Comparison of ENCODE assay signal across 15 cellular contexts in the genomic region with DNA sequence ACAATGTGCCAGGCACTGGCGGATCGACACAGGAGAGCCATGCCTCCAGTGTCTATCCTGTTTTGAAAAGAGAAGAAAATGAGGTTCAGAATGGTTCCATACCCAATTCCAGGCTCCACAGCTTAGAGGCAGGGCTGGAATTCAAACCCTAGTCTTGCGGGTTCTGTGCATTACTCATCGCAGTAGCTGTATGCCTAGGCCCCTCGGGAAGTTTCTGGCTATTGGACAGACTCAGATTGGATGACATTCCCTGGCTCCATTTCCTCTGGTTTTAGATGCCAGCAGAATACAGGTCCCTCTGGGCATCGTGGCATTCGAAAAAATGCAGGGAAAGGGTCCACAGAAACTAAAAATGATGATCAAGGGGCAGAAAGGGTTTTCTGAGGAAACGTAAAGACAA.
A peak's percentile ranks its signal among the peaks of the same experiment; 100 is the strongest.
DNase-seq lines count a peak whose midpoint lies in the region; ATAC-seq and TF ChIP-seq lines count a peak whose summit lies in the region.
"Had no signal": no experiment of that assay in that cellular context is flagged by ENCODE, and none has a peak within 500 bp of the region (broad histone marks: within the 10 kb centered on the region; RNA-seq: fewer than 3 reads in every experiment).

No MANE protein-coding gene starts in this region.

- CTCF ChIA-PET in activated CD8-positive, alpha-beta memory T cell treated with anti-CD3 and anti-CD28 coated beads, Interleukin-2, amount 10 ng/mL, durations not matched to agents 7 days and 5 days (lab: Charles Lee), result no interaction called here

- peaks cover 2% of the 10 kb centered on the region for H3K9me3 Mint-ChIP-seq in activated CD8-positive, alpha-beta memory T cell treated with anti-CD3 and anti-CD28 coated beads, Interleukin-2, amount 10 ng/mL, durations not matched to agents 7 days and 5 days (ENCODE audit: low read depth)
- H3K9me3 Mint-ChIP-seq in nephron progenitor cell (peaks cover 21% of the 10 kb centered on the region), H9 (peaks cover 20% of the 10 kb centered on the region in 2 experiments; a peak in 4 of 5 replicates)

- H3K4me1 Mint-ChIP-seq in activated CD8-positive, alpha-beta memory T cell treated with anti-CD3 and anti-CD28 coated beads, Interleukin-2, amount 10 ng/mL, durations not matched to agents 7 days and 5 days, result peaks cover 12% of the 10 kb centered on the region
- no peaks in the 10 kb centered on the region for H3K4me1 Mint-ChIP-seq in nephron progenitor cell
- H3K4me1 Mint-ChIP-seq in H9, result 0 out of 4 replicates have a peak, but pooled peaks cover 0 to 4% of the 10 kb centered on the region in 2 experiments
- H3K4me1 Mint-ChIP-seq: T-helper 17 cell had no signal

- no peak overlapping the region for H3K23ac ChIP-seq in H9 (ENCODE audit: insufficient read length, low read depth, low read length)

- no peak overlapping the region for H4K91ac ChIP-seq in H9 (ENCODE audit: insufficient read length, low read depth, low read length)

- TF ChIP-seq CTCF in fibroblast of villous mesenchyme (IDR thresholded peaks at IDR 0.05; ENCODE audit: insufficient read depth, low read depth, low read length) (no peak), nephron progenitor cell (IDR thresholded peaks at IDR 0.05) (no peak), H9 (conservative IDR thresholded peaks at IDR 0.05) (no peak), dorsolateral prefrontal cortex (IDR thresholded peaks at IDR 0.05 in 54 of 56, conservative IDR thresholded peaks at IDR 0.05 in 2 of 56; ENCODE audit: low read depth in 1 of 56, partially characterized antibody in 56 of 56) (no peak)

- peaks cover 46% of the 10 kb centered on the region for H3K27me3 Mint-ChIP-seq in activated CD8-positive, alpha-beta memory T cell treated with anti-CD3 and anti-CD28 coated beads, Interleukin-2, amount 10 ng/mL, durations not matched to agents 7 days and 5 days
- H3K27me3 Mint-ChIP-seq in nephron progenitor cell (ENCODE audit: low read depth, poor library complexity), result peaks cover 27% of the 10 kb centered on the region
- H3K27me3 Mint-ChIP-seq in H9 (ENCODE audit: low read depth), result peaks cover 8% of the 10 kb centered on the region

- no peak overlapping the region for H3K27ac Mint-ChIP-seq in activated CD8-positive, alpha-beta memory T cell treated with anti-CD3 and anti-CD28 coated beads, Interleukin-2, amount 10 ng/mL, durations not matched to agents 7 days and 5 days
- H3K27ac Mint-ChIP-seq in nephron progenitor cell, result no peak overlapping the region
- H3K27ac Mint-ChIP-seq in H9, result 0 out of 7 replicates have a peak overlapping the region, but pooled peaks of 1 of the 3 experiments have one; percentile 12
- H3K27ac Mint-ChIP-seq: T-helper 17 cell had no signal

- H3K36me3 Mint-ChIP-seq in activated CD8-positive, alpha-beta memory T cell treated with anti-CD3 and anti-CD28 coated beads, Interleukin-2, amount 10 ng/mL, durations not matched to agents 7 days and 5 days, result no peaks in the 10 kb centered on the region
- no peaks in the 10 kb centered on the region for H3K36me3 Mint-ChIP-seq in nephron progenitor cell (ENCODE audit: low read depth)
- H3K36me3 Mint-ChIP-seq in H9 (ENCODE audit: insufficient read depth in 1 of 3, low read depth in 3 of 3), result peaks cover 3 to 5% (median 3%) of the 10 kb centered on the region in 3 experiments; a peak in 3 of 7 replicates

- no peak overlapping the region for H3K4me3 Mint-ChIP-seq in activated CD8-positive, alpha-beta memory T cell treated with anti-CD3 and anti-CD28 coated beads, Interleukin-2, amount 10 ng/mL, durations not matched to agents 7 days and 5 days
- no peak overlapping the region for H3K4me3 Mint-ChIP-seq in nephron progenitor cell
- H3K4me3 Mint-ChIP-seq in H9, result no peak overlapping the region; a peak in 1 of 5 replicates
- H3K4me3 Mint-ChIP-seq: T-helper 17 cell had no signal

- H3K56ac ChIP-seq in H9 (ENCODE audit: insufficient read length, low read depth, low read length), result no peak overlapping the region

- H2AFZ ChIP-seq in H9 (ENCODE audit: low read length), result no peak overlapping the region

- H3K79me1 ChIP-seq in H9 (ENCODE audit: insufficient read depth, low read depth, low read length, poor library complexity, severe bottlenecking), result no peaks in the 10 kb centered on the region

- peak; percentile 28 for DNase-seq in activated CD8-positive, alpha-beta memory T cell treated with anti-CD3 and anti-CD28 coated beads, Interleukin-2, amount 50 U/mL, for 48 hours
- no peak for DNase-seq in activated CD8-positive, alpha-beta memory T cell treated with anti-CD3 and anti-CD28 coated beads, Interleukin-2, amount 10 ng/mL, durations not matched to agents 7 days and 5 days
- DNase-seq in amniotic epithelial cell (ENCODE audit: low read depth), result peak; percentile 42
- peak; percentile 37 for DNase-seq in fibroblast of villous mesenchyme (ENCODE audit: low read depth)
- DNase-seq in nephron progenitor cell, result no peak
- DNase-seq in H9, result no peak
- DNase-seq in stimulated activated naive CD4-positive, alpha-beta T cell treated with Interleukin-2 at 50 U/mL for 16 hours (lab: John Stamatoyannopoulos, UW), result no peak
- no peak for DNase-seq in dorsolateral prefrontal cortex
- DNase-seq: activated CD4-positive, alpha-beta T cell treated with anti-CD3 and anti-CD28 coated beads for 48 hours; Caco-2; left lung; stimulated activated CD4-positive, alpha-beta T cell treated with anti-CD3 and anti-CD28 coated beads, Interleukin-12 subunit alpha, Interleukin-12 subunit beta, amount 100 ng/mL, for 4 hours; T-helper 17 cell; trophoblast cell had no signal

- no peaks in the 10 kb centered on the region for H3K79me2 ChIP-seq in H9 (ENCODE audit: insufficient read depth, low read length)

- H2BK20ac ChIP-seq in H9 (ENCODE audit: low read depth, low read length, poor library complexity, severe bottlenecking), result no peak overlapping the region

- H3K23me2 ChIP-seq in H9 (ENCODE audit: insufficient read length, low read depth, low read length, poor library complexity, severe bottlenecking), result no peaks in the 10 kb centered on the region

- H2BK5ac ChIP-seq in H9 (ENCODE audit: insufficient read length, low read length), result no peak overlapping the region

- no peak overlapping the region for H3K4me2 ChIP-seq in H9 (ENCODE audit: insufficient read depth, insufficient read length, low read length)

- no peak overlapping the region for H3T11ph ChIP-seq in H9 (ENCODE audit: low read length)

- H3K14ac ChIP-seq in H9 (ENCODE audit: insufficient read depth, low read length), result no peak overlapping the region

- H2AK5ac ChIP-seq in H9 (ENCODE audit: insufficient read length, low read length), result no peak overlapping the region

- H3K4ac ChIP-seq in H9 (ENCODE audit: low read depth, low read length), result no peak overlapping the region

- no peaks in the 10 kb centered on the region for H3K9me3 ChIP-seq in H9 (ENCODE audit: control insufficient read depth, low read depth, low read length)
- H3K9me3 ChIP-seq: gastroesophageal sphincter, left lung had no signal

- H3K9ac ChIP-seq in H9 (ENCODE audit: extremely low read depth, insufficient read length, low read length), result no peak overlapping the region

- ATAC-seq in activated CD8-positive, alpha-beta memory T cell treated with anti-CD3 and anti-CD28 coated beads, Interleukin-2, amount 10 ng/mL, durations not matched to agents 7 days and 5 days, result no peak
- ATAC-seq: gastroesophageal sphincter, left lung, T-helper 17 cell had no signal

- H3K18ac ChIP-seq in H9 (ENCODE audit: insufficient read length, low read depth, low read length), result no peak overlapping the region

- H3K27ac ChIP-seq in H9 (ENCODE audit: insufficient read length, low read depth, low read length), result no peak overlapping the region
- no peak overlapping the region for H3K27ac ChIP-seq in dorsolateral prefrontal cortex
- H3K27ac ChIP-seq: gastroesophageal sphincter, left lung had no signal

- 0 out of 2 replicates have a peak, but pooled peaks cover 2% of the 10 kb centered on the region for H3K4me1 ChIP-seq in H9 (ENCODE audit: insufficient read depth, low read length)
- H3K4me1 ChIP-seq: Caco-2, left lung had no signal

- no peak overlapping the region for H2BK120ac ChIP-seq in H9 (ENCODE audit: low read depth, low read length, poor library complexity, severe bottlenecking)

- no peak overlapping the region for H2BK15ac ChIP-seq in H9 (ENCODE audit: low read depth, low read length)

- no peaks in the 10 kb centered on the region for H4K20me1 ChIP-seq in H9 (ENCODE audit: control insufficient read depth, insufficient read depth, insufficient read length)

- no peak overlapping the region for H4K5ac ChIP-seq in H9 (ENCODE audit: insufficient read length, low read depth, low read length)

- no CpG with 5 or more reads among the region's 8 CpGs for WGBS in H9 (ENCODE audit: extremely low coverage, insufficient read length, low lambda C conversion rate)

- H4K8ac ChIP-seq in H9 (replicated peaks; ENCODE audit: insufficient read length, low read depth, low read length), result no peak overlapping the region

- H3K4me3 ChIP-seq in fibroblast of villous mesenchyme (ENCODE audit: low read depth, low read length), result no peak overlapping the region
- no peak overlapping the region for H3K4me3 ChIP-seq in dorsolateral prefrontal cortex
- H3K4me3 ChIP-seq: gastroesophageal sphincter, left lung had no signal

- intact Hi-C loops in dorsolateral prefrontal cortex (cut with DNase I), result no loop called here

- no peak overlapping the region for H2BK12ac ChIP-seq in H9 (ENCODE audit: insufficient read length, low read depth, low read length)

- H3K27me3 ChIP-seq in H9 (ENCODE audit: insufficient read depth, low read length) (no peaks in the 10 kb centered on the region), dorsolateral prefrontal cortex (peaks cover 0 to 18% (median 0%) of the 10 kb centered on the region in 45 donors)
- H3K27me3 ChIP-seq: gastroesophageal sphincter had no signal

Comparison
In these comparisons a context has a peak if more than half of its experiments do, and no peak if none do; other contexts are left out.
1. DNase-seq: peak in activated CD8-positive, alpha-beta memory T cell treated with anti-CD3 and anti-CD28 coated beads, Interleukin-2, amount 50 U/mL, for 48 hours (single experiment), amniotic epithelial cell (single experiment) and fibroblast of villous mesenchyme (single experiment); none in activated CD8-positive, alpha-beta memory T cell treated with anti-CD3 and anti-CD28 coated beads, Interleukin-2, amount 10 ng/mL, durations not matched to agents 7 days and 5 days (single experiment), nephron progenitor cell (single experiment), H9 (single experiment), stimulated activated naive CD4-positive, alpha-beta T cell treated with Interleukin-2 at 50 U/mL for 16 hours (single experiment) and dorsolateral prefrontal cortex (0 of 10).